ENCODE assay signal across 1 cellular context in the genomic region with DNA sequence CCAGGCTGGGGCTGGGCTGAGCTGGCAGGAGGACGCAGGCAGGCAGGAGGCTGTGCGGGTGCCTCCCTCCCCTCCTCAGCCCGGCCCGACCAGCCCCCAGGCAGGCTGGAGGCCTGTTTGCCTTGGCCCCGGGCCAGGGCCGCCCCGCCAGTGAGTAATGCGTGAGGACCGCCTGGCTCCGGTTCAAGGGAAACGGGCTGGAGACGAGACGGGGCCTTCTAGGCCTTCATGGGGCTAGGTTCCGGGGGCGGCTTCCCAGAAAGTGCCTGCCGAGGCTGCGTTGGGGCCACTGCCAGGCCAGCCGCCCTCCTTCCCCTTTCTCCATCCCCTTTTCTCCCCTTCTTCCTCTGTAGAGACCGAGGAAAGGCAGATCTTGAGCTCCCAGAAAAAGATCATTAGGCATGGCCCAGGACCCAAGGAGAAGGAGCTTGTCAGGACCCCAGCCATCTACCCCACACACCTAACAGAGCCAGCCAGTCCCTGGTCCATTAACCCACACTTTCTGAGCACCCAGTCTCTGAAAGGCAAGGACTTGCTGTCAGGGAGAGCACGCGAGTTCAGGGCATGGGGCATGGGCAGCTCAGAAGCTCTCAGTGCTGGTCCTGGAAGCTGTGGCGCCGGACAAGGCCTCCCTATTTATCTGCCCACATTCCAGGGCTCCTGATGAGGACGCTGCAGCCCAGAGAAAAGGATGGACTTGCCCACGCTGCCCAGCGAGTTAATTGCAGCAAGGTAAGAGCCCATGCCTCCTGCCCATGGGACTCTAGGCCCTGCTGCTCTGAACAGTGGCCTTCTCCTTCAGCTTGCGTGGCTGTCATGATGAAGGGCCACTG.
TF ChIP-seq lines count a peak whose summit lies in the region.

No MANE protein-coding gene starts in this region.

TF ChIP-seq in HepG2, 621 proteins besides CTCF, POLR2A, EP300 and RAD21 (continued from another document and continues in another):
- peak; percentile 59 for TF ChIP-seq XRCC5 (optimal IDR thresholded peaks at IDR 0.05; ENCODE audit: low read length)
- peak; percentile 81; the same call in 1 of the 2 replicates for TF ChIP-seq JUNB (CRISPR knock-in tag; IDR thresholded peaks at IDR 0.05; ENCODE audit: borderline replicate concordance)
- TF ChIP-seq, protein P1, sequence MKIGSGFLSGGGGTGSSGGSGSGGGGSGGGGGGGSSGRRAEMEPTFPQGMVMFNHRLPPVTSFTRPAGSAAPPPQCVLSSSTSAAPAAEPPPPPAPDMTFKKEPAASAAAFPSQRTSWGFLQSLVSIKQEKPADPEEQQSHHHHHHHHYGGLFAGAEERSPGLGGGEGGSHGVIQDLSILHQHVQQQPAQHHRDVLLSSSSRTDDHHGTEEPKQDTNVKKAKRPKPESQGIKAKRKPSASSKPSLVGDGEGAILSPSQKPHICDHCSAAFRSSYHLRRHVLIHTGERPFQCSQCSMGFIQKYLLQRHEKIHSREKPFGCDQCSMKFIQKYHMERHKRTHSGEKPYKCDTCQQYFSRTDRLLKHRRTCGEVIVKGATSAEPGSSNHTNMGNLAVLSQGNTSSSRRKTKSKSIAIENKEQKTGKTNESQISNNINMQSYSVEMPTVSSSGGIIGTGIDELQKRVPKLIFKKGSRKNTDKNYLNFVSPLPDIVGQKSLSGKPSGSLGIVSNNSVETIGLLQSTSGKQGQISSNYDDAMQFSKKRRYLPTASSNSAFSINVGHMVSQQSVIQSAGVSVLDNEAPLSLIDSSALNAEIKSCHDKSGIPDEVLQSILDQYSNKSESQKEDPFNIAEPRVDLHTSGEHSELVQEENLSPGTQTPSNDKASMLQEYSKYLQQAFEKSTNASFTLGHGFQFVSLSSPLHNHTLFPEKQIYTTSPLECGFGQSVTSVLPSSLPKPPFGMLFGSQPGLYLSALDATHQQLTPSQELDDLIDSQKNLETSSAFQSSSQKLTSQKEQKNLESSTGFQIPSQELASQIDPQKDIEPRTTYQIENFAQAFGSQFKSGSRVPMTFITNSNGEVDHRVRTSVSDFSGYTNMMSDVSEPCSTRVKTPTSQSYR (CRISPR knock-in tag; IDR thresholded peaks at IDR 0.05; ENCODE audit: borderline replicate concordance) = peak; percentile 72; the same call in 1 of the 2 replicates
- TF ChIP-seq CBFB (CRISPR knock-in tag; IDR thresholded peaks at IDR 0.05) = peak; percentile 67
- TF ChIP-seq HDAC1 (CRISPR knock-in tag; IDR thresholded peaks at IDR 0.05) = peak; percentile 92; the same call in 1 of the 2 replicates
- TF ChIP-seq, protein P2, sequence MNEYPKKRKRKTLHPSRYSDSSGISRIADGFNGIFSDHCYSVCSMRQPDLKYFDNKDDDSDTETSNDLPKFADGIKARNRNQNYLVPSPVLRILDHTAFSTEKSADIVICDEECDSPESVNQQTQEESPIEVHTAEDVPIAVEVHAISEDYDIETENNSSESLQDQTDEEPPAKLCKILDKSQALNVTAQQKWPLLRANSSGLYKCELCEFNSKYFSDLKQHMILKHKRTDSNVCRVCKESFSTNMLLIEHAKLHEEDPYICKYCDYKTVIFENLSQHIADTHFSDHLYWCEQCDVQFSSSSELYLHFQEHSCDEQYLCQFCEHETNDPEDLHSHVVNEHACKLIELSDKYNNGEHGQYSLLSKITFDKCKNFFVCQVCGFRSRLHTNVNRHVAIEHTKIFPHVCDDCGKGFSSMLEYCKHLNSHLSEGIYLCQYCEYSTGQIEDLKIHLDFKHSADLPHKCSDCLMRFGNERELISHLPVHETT (CRISPR knock-in tag; conservative IDR thresholded peaks at IDR 0.05) = peak; percentile 48; the same call in 1 of the 2 replicates
- TF ChIP-seq SOX5 (CRISPR knock-in tag; IDR thresholded peaks at IDR 0.05; ENCODE audit: borderline replicate concordance) = peak; percentile 73; the same call in 1 of the 2 replicates
- no peak for TF ChIP-seq ZNF124 (CRISPR knock-in tag; IDR thresholded peaks at IDR 0.05)
- TF ChIP-seq ZNF746 (CRISPR knock-in tag; IDR thresholded peaks at IDR 0.05) = peak; percentile 96
- TF ChIP-seq ZNF121 (CRISPR knock-in tag; IDR thresholded peaks at IDR 0.05) = peak; percentile 47; the same call in 1 of the 2 replicates
- TF ChIP-seq, protein P3, sequence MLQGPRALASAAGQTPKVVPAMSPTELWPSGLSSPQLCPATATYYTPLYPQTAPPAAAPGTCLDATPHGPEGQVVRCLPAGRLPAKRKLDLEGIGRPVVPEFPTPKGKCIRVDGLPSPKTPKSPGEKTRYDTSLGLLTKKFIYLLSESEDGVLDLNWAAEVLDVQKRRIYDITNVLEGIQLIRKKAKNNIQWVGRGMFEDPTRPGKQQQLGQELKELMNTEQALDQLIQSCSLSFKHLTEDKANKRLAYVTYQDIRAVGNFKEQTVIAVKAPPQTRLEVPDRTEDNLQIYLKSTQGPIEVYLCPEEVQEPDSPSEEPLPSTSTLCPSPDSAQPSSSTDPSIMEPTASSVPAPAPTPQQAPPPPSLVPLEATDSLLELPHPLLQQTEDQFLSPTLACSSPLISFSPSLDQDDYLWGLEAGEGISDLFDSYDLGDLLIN (CRISPR knock-in tag; IDR thresholded peaks at IDR 0.05; ENCODE audit: borderline replicate concordance) = no peak
- TF ChIP-seq TCF7L2 (IDR thresholded peaks at IDR 0.05; ENCODE audit: low read depth, low read length) = no peak
- TF ChIP-seq PTBP1 (IDR thresholded peaks at IDR 0.05; ENCODE audit: low read depth, low read length, poor library complexity, severe bottlenecking) = no peak
- peak; percentile 90 for TF ChIP-seq HNRNPK (IDR thresholded peaks at IDR 0.05; ENCODE audit: low read depth, low read length, poor library complexity, severe bottlenecking)
- TF ChIP-seq ZNF350 (CRISPR knock-in tag; IDR thresholded peaks at IDR 0.05; ENCODE audit: borderline replicate concordance, low read depth) = peak; percentile 92
- TF ChIP-seq NFATC3 (CRISPR knock-in tag; IDR thresholded peaks at IDR 0.05) = 0 out of 2 replicates have a peak, but pooled peaks have one; percentile 52
- peak; percentile 26; the same call in 1 of the 2 replicates for TF ChIP-seq ZNF644 (CRISPR knock-in tag; IDR thresholded peaks at IDR 0.05; ENCODE audit: low read depth)
- TF ChIP-seq ZFP90 (CRISPR knock-in tag; IDR thresholded peaks at IDR 0.05; ENCODE audit: borderline replicate concordance) = peak; percentile 79; the same call in 1 of the 2 replicates
- TF ChIP-seq MAFF (IDR thresholded peaks at IDR 0.05; ENCODE audit: low read depth, low read length) = no peak
- TF ChIP-seq TCF7 (IDR thresholded peaks at IDR 0.05; ENCODE audit: low read depth) = peak; percentile 50; the same call in 1 of the 2 replicates
- TF ChIP-seq NONO (IDR thresholded peaks at IDR 0.05) = no peak
- peak; percentile 84 for TF ChIP-seq NONO (CRISPR knock-in tag; conservative IDR thresholded peaks at IDR 0.05)
- TF ChIP-seq, protein P4, sequence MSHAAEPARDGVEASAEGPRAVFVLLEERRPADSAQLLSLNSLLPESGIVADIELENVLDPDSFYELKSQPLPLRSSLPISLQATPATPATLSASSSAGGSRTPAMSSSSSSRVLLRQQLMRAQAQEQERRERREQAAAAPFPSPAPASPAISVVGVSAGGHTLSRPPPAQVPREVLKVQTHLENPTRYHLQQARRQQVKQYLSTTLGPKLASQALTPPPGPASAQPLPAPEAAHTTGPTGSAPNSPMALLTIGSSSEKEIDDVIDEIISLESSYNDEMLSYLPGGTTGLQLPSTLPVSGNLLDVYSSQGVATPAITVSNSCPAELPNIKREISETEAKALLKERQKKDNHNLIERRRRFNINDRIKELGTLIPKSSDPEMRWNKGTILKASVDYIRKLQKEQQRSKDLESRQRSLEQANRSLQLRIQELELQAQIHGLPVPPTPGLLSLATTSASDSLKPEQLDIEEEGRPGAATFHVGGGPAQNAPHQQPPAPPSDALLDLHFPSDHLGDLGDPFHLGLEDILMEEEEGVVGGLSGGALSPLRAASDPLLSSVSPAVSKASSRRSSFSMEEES (CRISPR knock-in tag; IDR thresholded peaks at IDR 0.05) = peak; percentile 86; the same call in 1 of the 2 replicates
- TF ChIP-seq RORA (CRISPR knock-in tag; IDR thresholded peaks at IDR 0.05) = no peak
- 0 out of 2 replicates have a peak, but pooled peaks have one; percentile 35 for TF ChIP-seq ZNF605 (CRISPR knock-in tag; IDR thresholded peaks at IDR 0.05)
- TF ChIP-seq KDM3A (CRISPR knock-in tag; IDR thresholded peaks at IDR 0.05; ENCODE audit: low read depth) = peak; percentile 95
- TF ChIP-seq SMAD3 (CRISPR knock-in tag; IDR thresholded peaks at IDR 0.05) = 0 out of 2 replicates have a peak, but pooled peaks have one; percentile 29
- no peak for TF ChIP-seq ADNP (CRISPR knock-in tag; IDR thresholded peaks at IDR 0.05)
- TF ChIP-seq PHF21A (CRISPR knock-in tag; IDR thresholded peaks at IDR 0.05) = peak; percentile 68; the same call in 1 of the 2 replicates
- peak; percentile 58; the same call in 1 of the 2 replicates for TF ChIP-seq MIER3 (CRISPR knock-in tag; IDR thresholded peaks at IDR 0.05; ENCODE audit: borderline replicate concordance)
- TF ChIP-seq SNRNP70 (IDR thresholded peaks at IDR 0.05; ENCODE audit: low read depth, low read length) = no peak
- TF ChIP-seq GABPA (IDR thresholded peaks at IDR 0.05; ENCODE audit: low read depth, low read length) = no peak
- peak; percentile 35; the same call in 1 of the 2 replicates for TF ChIP-seq GABPA (CRISPR knock-in tag; IDR thresholded peaks at IDR 0.05; ENCODE audit: low read depth)
- no peak for TF ChIP-seq TSC22D2 (CRISPR knock-in tag; IDR thresholded peaks at IDR 0.05; ENCODE audit: borderline replicate concordance)
- TF ChIP-seq ZNF772 (CRISPR knock-in tag; IDR thresholded peaks at IDR 0.05) = peak; percentile 68; the same call in 1 of the 2 replicates
- TF ChIP-seq ZNF335 (CRISPR knock-in tag; IDR thresholded peaks at IDR 0.05) = peak; percentile 90
- TF ChIP-seq, protein P5, sequence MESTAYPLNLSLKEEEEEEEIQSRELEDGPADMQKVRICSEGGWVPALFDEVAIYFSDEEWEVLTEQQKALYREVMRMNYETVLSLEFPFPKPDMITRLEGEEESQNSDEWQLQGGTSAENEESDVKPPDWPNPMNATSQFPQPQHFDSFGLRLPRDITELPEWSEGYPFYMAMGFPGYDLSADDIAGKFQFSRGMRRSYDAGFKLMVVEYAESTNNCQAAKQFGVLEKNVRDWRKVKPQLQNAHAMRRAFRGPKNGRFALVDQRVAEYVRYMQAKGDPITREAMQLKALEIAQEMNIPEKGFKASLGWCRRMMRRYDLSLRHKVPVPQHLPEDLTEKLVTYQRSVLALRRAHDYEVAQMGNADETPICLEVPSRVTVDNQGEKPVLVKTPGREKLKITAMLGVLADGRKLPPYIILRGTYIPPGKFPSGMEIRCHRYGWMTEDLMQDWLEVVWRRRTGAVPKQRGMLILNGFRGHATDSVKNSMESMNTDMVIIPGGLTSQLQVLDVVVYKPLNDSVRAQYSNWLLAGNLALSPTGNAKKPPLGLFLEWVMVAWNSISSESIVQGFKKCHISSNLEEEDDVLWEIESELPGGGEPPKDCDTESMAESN (CRISPR knock-in tag; conservative IDR thresholded peaks at IDR 0.05) = peak; percentile 78; the same call in 1 of the 2 replicates
- TF ChIP-seq, protein P6, sequence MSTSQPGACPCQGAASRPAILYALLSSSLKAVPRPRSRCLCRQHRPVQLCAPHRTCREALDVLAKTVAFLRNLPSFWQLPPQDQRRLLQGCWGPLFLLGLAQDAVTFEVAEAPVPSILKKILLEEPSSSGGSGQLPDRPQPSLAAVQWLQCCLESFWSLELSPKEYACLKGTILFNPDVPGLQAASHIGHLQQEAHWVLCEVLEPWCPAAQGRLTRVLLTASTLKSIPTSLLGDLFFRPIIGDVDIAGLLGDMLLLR (CRISPR knock-in tag; IDR thresholded peaks at IDR 0.05) = 0 out of 2 replicates have a peak, but pooled peaks have one; percentile 19
- peak in 1 of 2 experiments; percentile 62; a peak in 1 of 4 replicates for TF ChIP-seq KLF16 (CRISPR knock-in tag; IDR thresholded peaks at IDR 0.05)
- TF ChIP-seq ESRRA (CRISPR knock-in tag; IDR thresholded peaks at IDR 0.05; ENCODE audit: low read depth) = peak; percentile 57; the same call in 1 of the 2 replicates
- TF ChIP-seq TGIF2 (CRISPR knock-in tag; IDR thresholded peaks at IDR 0.05) = no peak
- peak; percentile 84; the same call in 1 of the 2 replicates for TF ChIP-seq ZNF331 (CRISPR knock-in tag; IDR thresholded peaks at IDR 0.05)
- TF ChIP-seq, protein P7, sequence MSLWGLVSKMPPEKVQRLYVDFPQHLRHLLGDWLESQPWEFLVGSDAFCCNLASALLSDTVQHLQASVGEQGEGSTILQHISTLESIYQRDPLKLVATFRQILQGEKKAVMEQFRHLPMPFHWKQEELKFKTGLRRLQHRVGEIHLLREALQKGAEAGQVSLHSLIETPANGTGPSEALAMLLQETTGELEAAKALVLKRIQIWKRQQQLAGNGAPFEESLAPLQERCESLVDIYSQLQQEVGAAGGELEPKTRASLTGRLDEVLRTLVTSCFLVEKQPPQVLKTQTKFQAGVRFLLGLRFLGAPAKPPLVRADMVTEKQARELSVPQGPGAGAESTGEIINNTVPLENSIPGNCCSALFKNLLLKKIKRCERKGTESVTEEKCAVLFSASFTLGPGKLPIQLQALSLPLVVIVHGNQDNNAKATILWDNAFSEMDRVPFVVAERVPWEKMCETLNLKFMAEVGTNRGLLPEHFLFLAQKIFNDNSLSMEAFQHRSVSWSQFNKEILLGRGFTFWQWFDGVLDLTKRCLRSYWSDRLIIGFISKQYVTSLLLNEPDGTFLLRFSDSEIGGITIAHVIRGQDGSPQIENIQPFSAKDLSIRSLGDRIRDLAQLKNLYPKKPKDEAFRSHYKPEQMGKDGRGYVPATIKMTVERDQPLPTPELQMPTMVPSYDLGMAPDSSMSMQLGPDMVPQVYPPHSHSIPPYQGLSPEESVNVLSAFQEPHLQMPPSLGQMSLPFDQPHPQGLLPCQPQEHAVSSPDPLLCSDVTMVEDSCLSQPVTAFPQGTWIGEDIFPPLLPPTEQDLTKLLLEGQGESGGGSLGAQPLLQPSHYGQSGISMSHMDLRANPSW (CRISPR knock-in tag; IDR thresholded peaks at IDR 0.05; ENCODE audit: borderline replicate concordance) = peak; percentile 86; the same call in 1 of the 2 replicates
- TF ChIP-seq HNF4G (IDR thresholded peaks at IDR 0.05; ENCODE audit: borderline replicate concordance, low read depth, low read length) = no peak
- TF ChIP-seq HNF4G (CRISPR knock-in tag; IDR thresholded peaks at IDR 0.05; ENCODE audit: borderline replicate concordance, low read depth) = 0 out of 2 replicates have a peak, but pooled peaks have one; percentile 64
- TF ChIP-seq ZNF180 (CRISPR knock-in tag; IDR thresholded peaks at IDR 0.05; ENCODE audit: borderline replicate concordance, low read depth) = no peak
- TF ChIP-seq, protein P8, sequence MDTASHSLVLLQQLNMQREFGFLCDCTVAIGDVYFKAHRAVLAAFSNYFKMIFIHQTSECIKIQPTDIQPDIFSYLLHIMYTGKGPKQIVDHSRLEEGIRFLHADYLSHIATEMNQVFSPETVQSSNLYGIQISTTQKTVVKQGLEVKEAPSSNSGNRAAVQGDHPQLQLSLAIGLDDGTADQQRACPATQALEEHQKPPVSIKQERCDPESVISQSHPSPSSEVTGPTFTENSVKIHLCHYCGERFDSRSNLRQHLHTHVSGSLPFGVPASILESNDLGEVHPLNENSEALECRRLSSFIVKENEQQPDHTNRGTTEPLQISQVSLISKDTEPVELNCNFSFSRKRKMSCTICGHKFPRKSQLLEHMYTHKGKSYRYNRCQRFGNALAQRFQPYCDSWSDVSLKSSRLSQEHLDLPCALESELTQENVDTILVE (CRISPR knock-in tag; IDR thresholded peaks at IDR 0.05) = peak; percentile 53; the same call in 1 of the 2 replicates
